Comparison of ENCODE assay signal across 1 cellular context in the genomic region with DNA sequence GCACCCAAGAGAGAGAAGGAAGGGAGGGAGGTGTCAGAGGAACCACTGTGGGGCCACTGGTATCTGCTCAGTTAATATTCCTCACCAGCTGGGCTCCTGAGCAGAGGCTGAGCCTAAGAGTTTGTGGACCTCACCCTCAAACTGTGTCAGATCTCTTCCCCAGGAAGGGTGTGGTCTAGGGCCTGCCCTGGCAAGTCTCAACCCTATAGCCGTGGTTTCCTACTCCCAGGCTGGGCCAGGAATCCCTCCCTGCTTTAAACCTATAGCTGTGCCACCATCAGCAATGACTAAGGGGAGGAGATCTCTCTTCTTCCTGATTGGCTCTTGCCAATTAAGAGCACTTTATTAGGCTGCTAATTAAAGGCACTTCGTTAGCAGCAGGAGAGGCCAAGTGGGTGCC.
TF ChIP-seq lines count a peak whose summit lies in the region.

No MANE protein-coding gene starts in this region.

TF ChIP-seq in IMR-90, 13 proteins besides CTCF, POLR2A, EP300 and RAD21 (continued from another document):
- TF ChIP-seq, protein P1, sequence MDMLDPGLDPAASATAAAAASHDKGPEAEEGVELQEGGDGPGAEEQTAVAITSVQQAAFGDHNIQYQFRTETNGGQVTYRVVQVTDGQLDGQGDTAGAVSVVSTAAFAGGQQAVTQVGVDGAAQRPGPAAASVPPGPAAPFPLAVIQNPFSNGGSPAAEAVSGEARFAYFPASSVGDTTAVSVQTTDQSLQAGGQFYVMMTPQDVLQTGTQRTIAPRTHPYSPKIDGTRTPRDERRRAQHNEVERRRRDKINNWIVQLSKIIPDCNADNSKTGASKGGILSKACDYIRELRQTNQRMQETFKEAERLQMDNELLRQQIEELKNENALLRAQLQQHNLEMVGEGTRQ (IDR thresholded peaks at IDR 0.05; ENCODE audit: low read depth, low read length) = no peak
- TF ChIP-seq RFX5 (IDR thresholded peaks at IDR 0.05; ENCODE audit: low read depth, low read length) = no peak
- no peak for TF ChIP-seq FOS (IDR thresholded peaks at IDR 0.05; ENCODE audit: low read depth, low read length)
- no peak for TF ChIP-seq MXI1 (IDR thresholded peaks at IDR 0.05; ENCODE audit: borderline replicate concordance, low read depth, low read length)
- TF ChIP-seq, protein P2, sequence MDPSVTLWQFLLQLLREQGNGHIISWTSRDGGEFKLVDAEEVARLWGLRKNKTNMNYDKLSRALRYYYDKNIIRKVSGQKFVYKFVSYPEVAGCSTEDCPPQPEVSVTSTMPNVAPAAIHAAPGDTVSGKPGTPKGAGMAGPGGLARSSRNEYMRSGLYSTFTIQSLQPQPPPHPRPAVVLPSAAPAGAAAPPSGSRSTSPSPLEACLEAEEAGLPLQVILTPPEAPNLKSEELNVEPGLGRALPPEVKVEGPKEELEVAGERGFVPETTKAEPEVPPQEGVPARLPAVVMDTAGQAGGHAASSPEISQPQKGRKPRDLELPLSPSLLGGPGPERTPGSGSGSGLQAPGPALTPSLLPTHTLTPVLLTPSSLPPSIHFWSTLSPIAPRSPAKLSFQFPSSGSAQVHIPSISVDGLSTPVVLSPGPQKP (IDR thresholded peaks at IDR 0.05; ENCODE audit: borderline replicate concordance, low read depth, low read length) = no peak
- no peak for TF ChIP-seq SMC3 (IDR thresholded peaks at IDR 0.05; ENCODE audit: low read depth, low read length)
